Comparison of ENCODE assay signal across 1 cellular context in genomic region chr4:3733195-3733594, GRCh38.
TF ChIP-seq lines count a peak whose summit lies in the region.

No MANE protein-coding gene starts in this region.

TF ChIP-seq in SK-N-SH treated with all-trans-retinoic acid at 6 μM for 48 hours, 23 proteins besides CTCF, POLR2A, EP300 and RAD21 (continued from another document):
- TF ChIP-seq ZNF70 (CRISPR knock-in tag; IDR thresholded peaks at IDR 0.05) (no peak), CREB5 (CRISPR knock-in tag; IDR thresholded peaks at IDR 0.05; ENCODE audit: low read depth) (no peak), ISL1 (CRISPR knock-in tag; IDR thresholded peaks at IDR 0.05) (no peak), ZFP30 (CRISPR knock-in tag; IDR thresholded peaks at IDR 0.05) (no peak)
